In the genomic region with DNA sequence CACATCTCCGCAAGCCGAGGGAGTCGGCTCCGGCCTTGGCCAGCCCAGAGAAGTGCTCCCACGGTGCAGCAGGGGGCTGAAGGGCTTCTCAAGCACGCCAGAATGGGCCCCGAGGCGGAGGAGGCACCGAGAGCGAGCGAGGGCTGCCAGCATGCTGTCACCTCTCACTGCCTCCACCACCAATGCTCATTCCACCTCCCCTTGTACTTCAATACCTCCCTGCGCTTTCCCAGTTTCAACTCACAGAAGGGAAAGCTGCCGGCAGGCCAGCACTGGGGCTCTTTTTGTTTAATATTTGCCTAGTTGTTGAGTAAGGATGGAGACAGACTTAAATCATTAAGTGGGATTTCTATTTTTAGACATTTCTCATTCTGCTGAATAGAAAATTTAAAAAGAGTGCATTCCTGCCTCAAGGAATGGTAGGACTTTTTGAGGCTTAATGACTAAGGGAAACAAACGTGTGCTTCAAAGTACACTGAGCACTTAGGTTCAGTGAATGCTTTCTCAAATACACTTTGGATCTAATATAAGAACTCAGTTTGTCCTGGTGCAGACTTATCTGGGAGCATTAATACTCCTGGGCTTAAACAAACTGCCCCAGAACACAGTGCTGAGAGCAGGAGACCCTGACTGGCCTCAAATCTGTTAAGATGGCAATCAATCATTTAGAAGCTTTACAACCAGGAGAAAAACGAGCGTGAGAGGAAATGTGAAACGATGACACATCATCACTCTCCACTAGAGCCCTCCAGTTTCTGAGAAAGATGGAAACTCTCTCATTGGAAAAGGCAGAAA, we compare ENCODE assay signal across 2 cellular contexts.
TF ChIP-seq lines count a peak whose summit lies in the region.

No MANE protein-coding gene starts in this region.

TF ChIP-seq in HEK293, 187 proteins besides CTCF, POLR2A, EP300 and RAD21 (continued from another document):
- TF ChIP-seq, protein P1, sequence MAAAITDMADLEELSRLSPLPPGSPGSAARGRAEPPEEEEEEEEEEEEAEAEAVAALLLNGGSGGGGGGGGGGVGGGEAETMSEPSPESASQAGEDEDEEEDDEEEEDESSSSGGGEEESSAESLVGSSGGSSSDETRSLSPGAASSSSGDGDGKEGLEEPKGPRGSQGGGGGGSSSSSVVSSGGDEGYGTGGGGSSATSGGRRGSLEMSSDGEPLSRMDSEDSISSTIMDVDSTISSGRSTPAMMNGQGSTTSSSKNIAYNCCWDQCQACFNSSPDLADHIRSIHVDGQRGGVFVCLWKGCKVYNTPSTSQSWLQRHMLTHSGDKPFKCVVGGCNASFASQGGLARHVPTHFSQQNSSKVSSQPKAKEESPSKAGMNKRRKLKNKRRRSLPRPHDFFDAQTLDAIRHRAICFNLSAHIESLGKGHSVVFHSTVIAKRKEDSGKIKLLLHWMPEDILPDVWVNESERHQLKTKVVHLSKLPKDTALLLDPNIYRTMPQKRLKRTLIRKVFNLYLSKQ (tag by site-specific recombination; IDR thresholded peaks at IDR 0.05; ENCODE audit: borderline replicate concordance) = no peak
- no peak for TF ChIP-seq ZNF776 (tag by site-specific recombination; IDR thresholded peaks at IDR 0.05; ENCODE audit: borderline replicate concordance)
- TF ChIP-seq ZNF660 (tag by site-specific recombination; IDR thresholded peaks at IDR 0.05) = peak; percentile 96
- peak; percentile 84; the same call in 1 of the 2 replicates for TF ChIP-seq TRIM28 (IDR thresholded peaks at IDR 0.05; ENCODE audit: borderline replicate concordance, low read length)
- no peak for TF ChIP-seq ZNF175 (tag by site-specific recombination; IDR thresholded peaks at IDR 0.05)
- TF ChIP-seq ZNF221 (tag by site-specific recombination; IDR thresholded peaks at IDR 0.05; ENCODE audit: borderline replicate concordance) = no peak
- no peak for TF ChIP-seq GFI1B (tag by site-specific recombination; IDR thresholded peaks at IDR 0.05)
- TF ChIP-seq ZNF23 (tag by site-specific recombination; IDR thresholded peaks at IDR 0.05; ENCODE audit: borderline replicate concordance) = no peak

TF ChIP-seq in WTC11, 78 proteins besides CTCF, POLR2A, EP300 and RAD21 (continued from another document):
- TF ChIP-seq, protein P2, sequence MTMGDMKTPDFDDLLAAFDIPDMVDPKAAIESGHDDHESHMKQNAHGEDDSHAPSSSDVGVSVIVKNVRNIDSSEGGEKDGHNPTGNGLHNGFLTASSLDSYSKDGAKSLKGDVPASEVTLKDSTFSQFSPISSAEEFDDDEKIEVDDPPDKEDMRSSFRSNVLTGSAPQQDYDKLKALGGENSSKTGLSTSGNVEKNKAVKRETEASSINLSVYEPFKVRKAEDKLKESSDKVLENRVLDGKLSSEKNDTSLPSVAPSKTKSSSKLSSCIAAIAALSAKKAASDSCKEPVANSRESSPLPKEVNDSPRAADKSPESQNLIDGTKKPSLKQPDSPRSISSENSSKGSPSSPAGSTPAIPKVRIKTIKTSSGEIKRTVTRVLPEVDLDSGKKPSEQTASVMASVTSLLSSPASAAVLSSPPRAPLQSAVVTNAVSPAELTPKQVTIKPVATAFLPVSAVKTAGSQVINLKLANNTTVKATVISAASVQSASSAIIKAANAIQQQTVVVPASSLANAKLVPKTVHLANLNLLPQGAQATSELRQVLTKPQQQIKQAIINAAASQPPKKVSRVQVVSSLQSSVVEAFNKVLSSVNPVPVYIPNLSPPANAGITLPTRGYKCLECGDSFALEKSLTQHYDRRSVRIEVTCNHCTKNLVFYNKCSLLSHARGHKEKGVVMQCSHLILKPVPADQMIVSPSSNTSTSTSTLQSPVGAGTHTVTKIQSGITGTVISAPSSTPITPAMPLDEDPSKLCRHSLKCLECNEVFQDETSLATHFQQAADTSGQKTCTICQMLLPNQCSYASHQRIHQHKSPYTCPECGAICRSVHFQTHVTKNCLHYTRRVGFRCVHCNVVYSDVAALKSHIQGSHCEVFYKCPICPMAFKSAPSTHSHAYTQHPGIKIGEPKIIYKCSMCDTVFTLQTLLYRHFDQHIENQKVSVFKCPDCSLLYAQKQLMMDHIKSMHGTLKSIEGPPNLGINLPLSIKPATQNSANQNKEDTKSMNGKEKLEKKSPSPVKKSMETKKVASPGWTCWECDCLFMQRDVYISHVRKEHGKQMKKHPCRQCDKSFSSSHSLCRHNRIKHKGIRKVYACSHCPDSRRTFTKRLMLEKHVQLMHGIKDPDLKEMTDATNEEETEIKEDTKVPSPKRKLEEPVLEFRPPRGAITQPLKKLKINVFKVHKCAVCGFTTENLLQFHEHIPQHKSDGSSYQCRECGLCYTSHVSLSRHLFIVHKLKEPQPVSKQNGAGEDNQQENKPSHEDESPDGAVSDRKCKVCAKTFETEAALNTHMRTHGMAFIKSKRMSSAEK (CRISPR knock-in tag; IDR thresholded peaks at IDR 0.05; ENCODE audit: borderline replicate concordance) = no peak
- TF ChIP-seq, protein P3, sequence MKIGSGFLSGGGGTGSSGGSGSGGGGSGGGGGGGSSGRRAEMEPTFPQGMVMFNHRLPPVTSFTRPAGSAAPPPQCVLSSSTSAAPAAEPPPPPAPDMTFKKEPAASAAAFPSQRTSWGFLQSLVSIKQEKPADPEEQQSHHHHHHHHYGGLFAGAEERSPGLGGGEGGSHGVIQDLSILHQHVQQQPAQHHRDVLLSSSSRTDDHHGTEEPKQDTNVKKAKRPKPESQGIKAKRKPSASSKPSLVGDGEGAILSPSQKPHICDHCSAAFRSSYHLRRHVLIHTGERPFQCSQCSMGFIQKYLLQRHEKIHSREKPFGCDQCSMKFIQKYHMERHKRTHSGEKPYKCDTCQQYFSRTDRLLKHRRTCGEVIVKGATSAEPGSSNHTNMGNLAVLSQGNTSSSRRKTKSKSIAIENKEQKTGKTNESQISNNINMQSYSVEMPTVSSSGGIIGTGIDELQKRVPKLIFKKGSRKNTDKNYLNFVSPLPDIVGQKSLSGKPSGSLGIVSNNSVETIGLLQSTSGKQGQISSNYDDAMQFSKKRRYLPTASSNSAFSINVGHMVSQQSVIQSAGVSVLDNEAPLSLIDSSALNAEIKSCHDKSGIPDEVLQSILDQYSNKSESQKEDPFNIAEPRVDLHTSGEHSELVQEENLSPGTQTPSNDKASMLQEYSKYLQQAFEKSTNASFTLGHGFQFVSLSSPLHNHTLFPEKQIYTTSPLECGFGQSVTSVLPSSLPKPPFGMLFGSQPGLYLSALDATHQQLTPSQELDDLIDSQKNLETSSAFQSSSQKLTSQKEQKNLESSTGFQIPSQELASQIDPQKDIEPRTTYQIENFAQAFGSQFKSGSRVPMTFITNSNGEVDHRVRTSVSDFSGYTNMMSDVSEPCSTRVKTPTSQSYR (CRISPR knock-in tag; IDR thresholded peaks at IDR 0.05) = no peak
- TF ChIP-seq GABPB1 (CRISPR knock-in tag; IDR thresholded peaks at IDR 0.05) (no peak), NR2C2 (CRISPR knock-in tag; IDR thresholded peaks at IDR 0.05) (no peak)
- TF ChIP-seq, protein P4, sequence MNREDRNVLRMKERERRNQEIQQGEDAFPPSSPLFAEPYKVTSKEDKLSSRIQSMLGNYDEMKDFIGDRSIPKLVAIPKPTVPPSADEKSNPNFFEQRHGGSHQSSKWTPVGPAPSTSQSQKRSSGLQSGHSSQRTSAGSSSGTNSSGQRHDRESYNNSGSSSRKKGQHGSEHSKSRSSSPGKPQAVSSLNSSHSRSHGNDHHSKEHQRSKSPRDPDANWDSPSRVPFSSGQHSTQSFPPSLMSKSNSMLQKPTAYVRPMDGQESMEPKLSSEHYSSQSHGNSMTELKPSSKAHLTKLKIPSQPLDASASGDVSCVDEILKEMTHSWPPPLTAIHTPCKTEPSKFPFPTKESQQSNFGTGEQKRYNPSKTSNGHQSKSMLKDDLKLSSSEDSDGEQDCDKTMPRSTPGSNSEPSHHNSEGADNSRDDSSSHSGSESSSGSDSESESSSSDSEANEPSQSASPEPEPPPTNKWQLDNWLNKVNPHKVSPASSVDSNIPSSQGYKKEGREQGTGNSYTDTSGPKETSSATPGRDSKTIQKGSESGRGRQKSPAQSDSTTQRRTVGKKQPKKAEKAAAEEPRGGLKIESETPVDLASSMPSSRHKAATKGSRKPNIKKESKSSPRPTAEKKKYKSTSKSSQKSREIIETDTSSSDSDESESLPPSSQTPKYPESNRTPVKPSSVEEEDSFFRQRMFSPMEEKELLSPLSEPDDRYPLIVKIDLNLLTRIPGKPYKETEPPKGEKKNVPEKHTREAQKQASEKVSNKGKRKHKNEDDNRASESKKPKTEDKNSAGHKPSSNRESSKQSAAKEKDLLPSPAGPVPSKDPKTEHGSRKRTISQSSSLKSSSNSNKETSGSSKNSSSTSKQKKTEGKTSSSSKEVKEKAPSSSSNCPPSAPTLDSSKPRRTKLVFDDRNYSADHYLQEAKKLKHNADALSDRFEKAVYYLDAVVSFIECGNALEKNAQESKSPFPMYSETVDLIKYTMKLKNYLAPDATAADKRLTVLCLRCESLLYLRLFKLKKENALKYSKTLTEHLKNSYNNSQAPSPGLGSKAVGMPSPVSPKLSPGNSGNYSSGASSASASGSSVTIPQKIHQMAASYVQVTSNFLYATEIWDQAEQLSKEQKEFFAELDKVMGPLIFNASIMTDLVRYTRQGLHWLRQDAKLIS (CRISPR knock-in tag; IDR thresholded peaks at IDR 0.05; ENCODE audit: borderline replicate concordance) = no peak
